In the genomic region with DNA sequence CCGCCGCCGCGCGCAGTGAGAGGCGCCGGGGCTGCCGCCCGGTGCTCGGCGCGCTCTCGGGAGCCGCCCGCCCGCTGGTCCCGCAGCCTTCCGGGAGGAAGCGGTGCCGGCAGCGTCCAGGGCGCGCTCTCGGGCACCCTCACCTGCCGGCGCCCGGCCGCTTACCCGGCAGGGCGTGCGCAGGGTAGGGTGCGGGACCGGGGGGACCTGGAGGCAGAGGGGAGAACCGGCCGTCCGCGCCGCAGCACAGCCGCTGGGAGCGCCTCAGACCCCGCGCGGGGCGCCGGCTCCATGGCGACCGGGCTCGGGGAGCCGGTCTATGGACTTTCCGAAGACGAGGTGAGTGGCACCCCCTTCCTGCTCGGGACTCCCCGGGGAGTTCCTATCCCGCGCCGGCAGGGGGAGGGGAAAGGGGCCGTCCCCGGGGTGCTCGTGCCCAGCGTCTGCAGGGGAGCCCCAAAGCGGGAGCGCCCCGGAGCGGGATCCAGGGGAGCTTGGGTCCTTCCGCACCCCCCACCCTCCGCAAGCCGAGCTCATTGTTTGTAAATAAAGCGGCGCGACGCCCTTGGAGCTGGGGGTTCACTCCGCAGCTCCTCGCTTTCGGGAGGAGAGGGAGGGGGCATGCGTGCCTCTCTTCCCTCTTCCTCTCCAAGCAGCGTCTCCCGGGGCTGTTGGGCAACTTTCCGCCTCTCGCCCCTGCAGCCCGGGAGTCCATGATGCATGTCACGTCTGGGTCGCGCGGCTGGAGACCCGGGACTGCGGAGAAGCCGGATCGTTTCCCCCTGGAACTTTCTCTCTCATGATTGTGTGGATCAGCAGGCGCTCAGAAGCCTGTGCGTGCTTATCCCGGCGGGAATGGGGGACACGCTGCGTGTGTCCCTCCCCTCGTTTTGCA, we compare ENCODE assay signal across 1 cellular context.
TF ChIP-seq lines count a peak whose summit lies in the region.

No MANE protein-coding gene starts in this region.

TF ChIP-seq in HepG2, 621 proteins besides CTCF, POLR2A, EP300 and RAD21 (continued from another document and continues in another):
- 0 out of 2 replicates have a peak, but pooled peaks have one; percentile 30 for TF ChIP-seq ZNF672 (CRISPR knock-in tag; IDR thresholded peaks at IDR 0.05)
- TF ChIP-seq NONO (IDR thresholded peaks at IDR 0.05), result no peak
- peak; percentile 64; the same call in 1 of the 2 replicates for TF ChIP-seq NONO (CRISPR knock-in tag; conservative IDR thresholded peaks at IDR 0.05)
- TF ChIP-seq ZNF703 (CRISPR knock-in tag; IDR thresholded peaks at IDR 0.05; ENCODE audit: borderline replicate concordance), result no peak
- TF ChIP-seq ZNF441 (CRISPR knock-in tag; IDR thresholded peaks at IDR 0.05; ENCODE audit: borderline replicate concordance), result peak; percentile 50; the same call in 1 of the 2 replicates
- TF ChIP-seq SOX6 (IDR thresholded peaks at IDR 0.05), result no peak
- TF ChIP-seq SOX6 (CRISPR knock-in tag; IDR thresholded peaks at IDR 0.05), result 0 out of 2 replicates have a peak, but pooled peaks have one; percentile 10
- TF ChIP-seq AGO1 (IDR thresholded peaks at IDR 0.05; ENCODE audit: low read depth, low read length, poor library complexity, severe bottlenecking), result peak; percentile 12
- TF ChIP-seq ZNF563 (CRISPR knock-in tag; IDR thresholded peaks at IDR 0.05), result peak; percentile 5; the same call in 1 of the 2 replicates
- no peak for TF ChIP-seq TBP (CRISPR knock-in tag; IDR thresholded peaks at IDR 0.05)
- TF ChIP-seq REL (CRISPR knock-in tag; conservative IDR thresholded peaks at IDR 0.05), result peak; percentile 67; the same call in 1 of the 2 replicates
- 0 out of 2 replicates have a peak, but pooled peaks have one; percentile 5 for TF ChIP-seq ZNF629 (CRISPR knock-in tag; conservative IDR thresholded peaks at IDR 0.05)
- no peak for TF ChIP-seq KDM2A (CRISPR knock-in tag; IDR thresholded peaks at IDR 0.05; ENCODE audit: borderline replicate concordance, low read depth)
- TF ChIP-seq, protein P1, sequence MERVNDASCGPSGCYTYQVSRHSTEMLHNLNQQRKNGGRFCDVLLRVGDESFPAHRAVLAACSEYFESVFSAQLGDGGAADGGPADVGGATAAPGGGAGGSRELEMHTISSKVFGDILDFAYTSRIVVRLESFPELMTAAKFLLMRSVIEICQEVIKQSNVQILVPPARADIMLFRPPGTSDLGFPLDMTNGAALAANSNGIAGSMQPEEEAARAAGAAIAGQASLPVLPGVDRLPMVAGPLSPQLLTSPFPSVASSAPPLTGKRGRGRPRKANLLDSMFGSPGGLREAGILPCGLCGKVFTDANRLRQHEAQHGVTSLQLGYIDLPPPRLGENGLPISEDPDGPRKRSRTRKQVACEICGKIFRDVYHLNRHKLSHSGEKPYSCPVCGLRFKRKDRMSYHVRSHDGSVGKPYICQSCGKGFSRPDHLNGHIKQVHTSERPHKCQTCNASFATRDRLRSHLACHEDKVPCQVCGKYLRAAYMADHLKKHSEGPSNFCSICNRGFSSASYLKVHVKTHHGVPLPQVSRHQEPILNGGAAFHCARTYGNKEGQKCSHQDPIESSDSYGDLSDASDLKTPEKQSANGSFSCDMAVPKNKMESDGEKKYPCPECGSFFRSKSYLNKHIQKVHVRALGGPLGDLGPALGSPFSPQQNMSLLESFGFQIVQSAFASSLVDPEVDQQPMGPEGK (CRISPR knock-in tag; IDR thresholded peaks at IDR 0.05), result peak; percentile 38; the same call in 1 of the 2 replicates
- TF ChIP-seq, protein P2, sequence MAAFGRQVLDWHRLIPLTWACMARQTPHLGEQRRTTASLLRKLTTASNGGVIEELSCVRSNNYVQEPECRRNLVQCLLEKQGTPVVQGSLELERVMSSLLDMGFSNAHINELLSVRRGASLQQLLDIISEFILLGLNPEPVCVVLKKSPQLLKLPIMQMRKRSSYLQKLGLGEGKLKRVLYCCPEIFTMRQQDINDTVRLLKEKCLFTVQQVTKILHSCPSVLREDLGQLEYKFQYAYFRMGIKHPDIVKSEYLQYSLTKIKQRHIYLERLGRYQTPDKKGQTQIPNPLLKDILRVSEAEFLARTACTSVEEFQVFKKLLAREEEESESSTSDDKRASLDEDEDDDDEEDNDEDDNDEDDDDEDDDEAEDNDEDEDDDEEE (CRISPR knock-in tag; IDR thresholded peaks at IDR 0.05), result no peak
- TF ChIP-seq, protein P3, sequence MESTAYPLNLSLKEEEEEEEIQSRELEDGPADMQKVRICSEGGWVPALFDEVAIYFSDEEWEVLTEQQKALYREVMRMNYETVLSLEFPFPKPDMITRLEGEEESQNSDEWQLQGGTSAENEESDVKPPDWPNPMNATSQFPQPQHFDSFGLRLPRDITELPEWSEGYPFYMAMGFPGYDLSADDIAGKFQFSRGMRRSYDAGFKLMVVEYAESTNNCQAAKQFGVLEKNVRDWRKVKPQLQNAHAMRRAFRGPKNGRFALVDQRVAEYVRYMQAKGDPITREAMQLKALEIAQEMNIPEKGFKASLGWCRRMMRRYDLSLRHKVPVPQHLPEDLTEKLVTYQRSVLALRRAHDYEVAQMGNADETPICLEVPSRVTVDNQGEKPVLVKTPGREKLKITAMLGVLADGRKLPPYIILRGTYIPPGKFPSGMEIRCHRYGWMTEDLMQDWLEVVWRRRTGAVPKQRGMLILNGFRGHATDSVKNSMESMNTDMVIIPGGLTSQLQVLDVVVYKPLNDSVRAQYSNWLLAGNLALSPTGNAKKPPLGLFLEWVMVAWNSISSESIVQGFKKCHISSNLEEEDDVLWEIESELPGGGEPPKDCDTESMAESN (CRISPR knock-in tag; conservative IDR thresholded peaks at IDR 0.05), result 0 out of 2 replicates have a peak, but pooled peaks have one; percentile 8
- TF ChIP-seq, protein P4, sequence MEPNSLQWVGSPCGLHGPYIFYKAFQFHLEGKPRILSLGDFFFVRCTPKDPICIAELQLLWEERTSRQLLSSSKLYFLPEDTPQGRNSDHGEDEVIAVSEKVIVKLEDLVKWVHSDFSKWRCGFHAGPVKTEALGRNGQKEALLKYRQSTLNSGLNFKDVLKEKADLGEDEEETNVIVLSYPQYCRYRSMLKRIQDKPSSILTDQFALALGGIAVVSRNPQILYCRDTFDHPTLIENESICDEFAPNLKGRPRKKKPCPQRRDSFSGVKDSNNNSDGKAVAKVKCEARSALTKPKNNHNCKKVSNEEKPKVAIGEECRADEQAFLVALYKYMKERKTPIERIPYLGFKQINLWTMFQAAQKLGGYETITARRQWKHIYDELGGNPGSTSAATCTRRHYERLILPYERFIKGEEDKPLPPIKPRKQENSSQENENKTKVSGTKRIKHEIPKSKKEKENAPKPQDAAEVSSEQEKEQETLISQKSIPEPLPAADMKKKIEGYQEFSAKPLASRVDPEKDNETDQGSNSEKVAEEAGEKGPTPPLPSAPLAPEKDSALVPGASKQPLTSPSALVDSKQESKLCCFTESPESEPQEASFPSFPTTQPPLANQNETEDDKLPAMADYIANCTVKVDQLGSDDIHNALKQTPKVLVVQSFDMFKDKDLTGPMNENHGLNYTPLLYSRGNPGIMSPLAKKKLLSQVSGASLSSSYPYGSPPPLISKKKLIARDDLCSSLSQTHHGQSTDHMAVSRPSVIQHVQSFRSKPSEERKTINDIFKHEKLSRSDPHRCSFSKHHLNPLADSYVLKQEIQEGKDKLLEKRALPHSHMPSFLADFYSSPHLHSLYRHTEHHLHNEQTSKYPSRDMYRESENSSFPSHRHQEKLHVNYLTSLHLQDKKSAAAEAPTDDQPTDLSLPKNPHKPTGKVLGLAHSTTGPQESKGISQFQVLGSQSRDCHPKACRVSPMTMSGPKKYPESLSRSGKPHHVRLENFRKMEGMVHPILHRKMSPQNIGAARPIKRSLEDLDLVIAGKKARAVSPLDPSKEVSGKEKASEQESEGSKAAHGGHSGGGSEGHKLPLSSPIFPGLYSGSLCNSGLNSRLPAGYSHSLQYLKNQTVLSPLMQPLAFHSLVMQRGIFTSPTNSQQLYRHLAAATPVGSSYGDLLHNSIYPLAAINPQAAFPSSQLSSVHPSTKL (CRISPR knock-in tag; IDR thresholded peaks at IDR 0.05), result no peak
- TF ChIP-seq RFXAP (CRISPR knock-in tag; IDR thresholded peaks at IDR 0.05; ENCODE audit: borderline replicate concordance), result no peak
- TF ChIP-seq, protein P5, sequence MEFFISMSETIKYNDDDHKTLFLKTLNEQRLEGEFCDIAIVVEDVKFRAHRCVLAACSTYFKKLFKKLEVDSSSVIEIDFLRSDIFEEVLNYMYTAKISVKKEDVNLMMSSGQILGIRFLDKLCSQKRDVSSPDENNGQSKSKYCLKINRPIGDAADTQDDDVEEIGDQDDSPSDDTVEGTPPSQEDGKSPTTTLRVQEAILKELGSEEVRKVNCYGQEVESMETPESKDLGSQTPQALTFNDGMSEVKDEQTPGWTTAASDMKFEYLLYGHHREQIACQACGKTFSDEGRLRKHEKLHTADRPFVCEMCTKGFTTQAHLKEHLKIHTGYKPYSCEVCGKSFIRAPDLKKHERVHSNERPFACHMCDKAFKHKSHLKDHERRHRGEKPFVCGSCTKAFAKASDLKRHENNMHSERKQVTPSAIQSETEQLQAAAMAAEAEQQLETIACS (CRISPR knock-in tag; IDR thresholded peaks at IDR 0.05), result no peak
- peak; percentile 57; the same call in 1 of the 2 replicates for TF ChIP-seq SAP130 (CRISPR knock-in tag; IDR thresholded peaks at IDR 0.05; ENCODE audit: low read depth)
- 0 out of 2 replicates have a peak, but pooled peaks have one; percentile 52 for TF ChIP-seq ZNF841 (CRISPR knock-in tag; IDR thresholded peaks at IDR 0.05; ENCODE audit: borderline replicate concordance)
- peak; percentile 22 for TF ChIP-seq RBM39 (IDR thresholded peaks at IDR 0.05; ENCODE audit: low read depth, low read length, poor library complexity, severe bottlenecking)
- TF ChIP-seq ZNF883 (CRISPR knock-in tag; IDR thresholded peaks at IDR 0.05; ENCODE audit: not compliant biosample characterization), result peak; percentile 3
- TF ChIP-seq, protein P6, sequence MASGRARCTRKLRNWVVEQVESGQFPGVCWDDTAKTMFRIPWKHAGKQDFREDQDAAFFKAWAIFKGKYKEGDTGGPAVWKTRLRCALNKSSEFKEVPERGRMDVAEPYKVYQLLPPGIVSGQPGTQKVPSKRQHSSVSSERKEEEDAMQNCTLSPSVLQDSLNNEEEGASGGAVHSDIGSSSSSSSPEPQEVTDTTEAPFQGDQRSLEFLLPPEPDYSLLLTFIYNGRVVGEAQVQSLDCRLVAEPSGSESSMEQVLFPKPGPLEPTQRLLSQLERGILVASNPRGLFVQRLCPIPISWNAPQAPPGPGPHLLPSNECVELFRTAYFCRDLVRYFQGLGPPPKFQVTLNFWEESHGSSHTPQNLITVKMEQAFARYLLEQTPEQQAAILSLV (CRISPR knock-in tag; IDR thresholded peaks at IDR 0.05; ENCODE audit: borderline replicate concordance), result peak; percentile 28; the same call in 1 of the 2 replicates
- no peak for TF ChIP-seq NR2F6 (IDR thresholded peaks at IDR 0.05)
- no peak for TF ChIP-seq NR2F6 (CRISPR knock-in tag; IDR thresholded peaks at IDR 0.05)
- TF ChIP-seq, protein P7, sequence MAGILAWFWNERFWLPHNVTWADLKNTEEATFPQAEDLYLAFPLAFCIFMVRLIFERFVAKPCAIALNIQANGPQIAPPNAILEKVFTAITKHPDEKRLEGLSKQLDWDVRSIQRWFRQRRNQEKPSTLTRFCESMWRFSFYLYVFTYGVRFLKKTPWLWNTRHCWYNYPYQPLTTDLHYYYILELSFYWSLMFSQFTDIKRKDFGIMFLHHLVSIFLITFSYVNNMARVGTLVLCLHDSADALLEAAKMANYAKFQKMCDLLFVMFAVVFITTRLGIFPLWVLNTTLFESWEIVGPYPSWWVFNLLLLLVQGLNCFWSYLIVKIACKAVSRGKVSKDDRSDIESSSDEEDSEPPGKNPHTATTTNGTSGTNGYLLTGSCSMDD (CRISPR knock-in tag; IDR thresholded peaks at IDR 0.05), result no peak
- TF ChIP-seq ZSCAN25 (CRISPR knock-in tag; IDR thresholded peaks at IDR 0.05), result no peak
- TF ChIP-seq THAP11 (CRISPR knock-in tag; IDR thresholded peaks at IDR 0.05), result peak; percentile 9; the same call in 1 of the 2 replicates
- 0 out of 2 replicates have a peak, but pooled peaks have one; percentile 33 for TF ChIP-seq ZBTB8A (CRISPR knock-in tag; IDR thresholded peaks at IDR 0.05; ENCODE audit: borderline replicate concordance, low read depth)
- TF ChIP-seq MLLT10 (CRISPR knock-in tag; IDR thresholded peaks at IDR 0.05), result peak; percentile 67; the same call in 1 of the 2 replicates
- 0 out of 2 replicates have a peak, but pooled peaks have one; percentile 29 for TF ChIP-seq ZNF501 (CRISPR knock-in tag; IDR thresholded peaks at IDR 0.05)
- TF ChIP-seq THYN1 (CRISPR knock-in tag; IDR thresholded peaks at IDR 0.05; ENCODE audit: borderline replicate concordance, low read depth), result no peak
- TF ChIP-seq ZNF713 (CRISPR knock-in tag; IDR thresholded peaks at IDR 0.05), result no peak
- TF ChIP-seq MYC (CRISPR knock-in tag; IDR thresholded peaks at IDR 0.05; ENCODE audit: borderline replicate concordance), result peak; percentile 12; the same call in 1 of the 2 replicates
- TF ChIP-seq ZNF30 (CRISPR knock-in tag; IDR thresholded peaks at IDR 0.05), result no peak
- peak; percentile 18; the same call in 1 of the 2 replicates for TF ChIP-seq KMT2B (CRISPR knock-in tag; IDR thresholded peaks at IDR 0.05)
- TF ChIP-seq RXRB (CRISPR knock-in tag; IDR thresholded peaks at IDR 0.05; ENCODE audit: borderline replicate concordance), result 0 out of 2 replicates have a peak, but pooled peaks have one; percentile 16
- TF ChIP-seq MXI1 (IDR thresholded peaks at IDR 0.05; ENCODE audit: borderline replicate concordance, low read depth, low read length), result peak; percentile 16; the same call in 1 of the 3 replicates
- no peak for TF ChIP-seq CAMTA2 (CRISPR knock-in tag; IDR thresholded peaks at IDR 0.05; ENCODE audit: borderline replicate concordance)
- TF ChIP-seq, protein P8, sequence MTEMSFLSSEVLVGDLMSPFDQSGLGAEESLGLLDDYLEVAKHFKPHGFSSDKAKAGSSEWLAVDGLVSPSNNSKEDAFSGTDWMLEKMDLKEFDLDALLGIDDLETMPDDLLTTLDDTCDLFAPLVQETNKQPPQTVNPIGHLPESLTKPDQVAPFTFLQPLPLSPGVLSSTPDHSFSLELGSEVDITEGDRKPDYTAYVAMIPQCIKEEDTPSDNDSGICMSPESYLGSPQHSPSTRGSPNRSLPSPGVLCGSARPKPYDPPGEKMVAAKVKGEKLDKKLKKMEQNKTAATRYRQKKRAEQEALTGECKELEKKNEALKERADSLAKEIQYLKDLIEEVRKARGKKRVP (CRISPR knock-in tag; IDR thresholded peaks at IDR 0.05), result peak in 1 of 2 experiments; percentile 26; a peak in 1 of 4 replicates
- TF ChIP-seq SIN3A (IDR thresholded peaks at IDR 0.05; ENCODE audit: borderline replicate concordance, low read depth, low read length), result 0 out of 2 replicates have a peak, but pooled peaks have one; percentile 78
- TF ChIP-seq, protein P9, sequence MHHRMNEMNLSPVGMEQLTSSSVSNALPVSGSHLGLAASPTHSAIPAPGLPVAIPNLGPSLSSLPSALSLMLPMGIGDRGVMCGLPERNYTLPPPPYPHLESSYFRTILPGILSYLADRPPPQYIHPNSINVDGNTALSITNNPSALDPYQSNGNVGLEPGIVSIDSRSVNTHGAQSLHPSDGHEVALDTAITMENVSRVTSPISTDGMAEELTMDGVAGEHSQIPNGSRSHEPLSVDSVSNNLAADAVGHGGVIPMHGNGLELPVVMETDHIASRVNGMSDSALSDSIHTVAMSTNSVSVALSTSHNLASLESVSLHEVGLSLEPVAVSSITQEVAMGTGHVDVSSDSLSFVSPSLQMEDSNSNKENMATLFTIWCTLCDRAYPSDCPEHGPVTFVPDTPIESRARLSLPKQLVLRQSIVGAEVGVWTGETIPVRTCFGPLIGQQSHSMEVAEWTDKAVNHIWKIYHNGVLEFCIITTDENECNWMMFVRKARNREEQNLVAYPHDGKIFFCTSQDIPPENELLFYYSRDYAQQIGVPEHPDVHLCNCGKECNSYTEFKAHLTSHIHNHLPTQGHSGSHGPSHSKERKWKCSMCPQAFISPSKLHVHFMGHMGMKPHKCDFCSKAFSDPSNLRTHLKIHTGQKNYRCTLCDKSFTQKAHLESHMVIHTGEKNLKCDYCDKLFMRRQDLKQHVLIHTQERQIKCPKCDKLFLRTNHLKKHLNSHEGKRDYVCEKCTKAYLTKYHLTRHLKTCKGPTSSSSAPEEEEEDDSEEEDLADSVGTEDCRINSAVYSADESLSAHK (CRISPR knock-in tag; IDR thresholded peaks at IDR 0.05; ENCODE audit: borderline replicate concordance), result no peak
- TF ChIP-seq CHCHD3 (CRISPR knock-in tag; IDR thresholded peaks at IDR 0.05), result no peak
